Comparison of ENCODE assay signal across 29 cellular contexts in genomic region chr16:86844691-86845090, GRCh38.
"Had no signal": no experiment of that assay in that cellular context is flagged by ENCODE, and none has a peak within 500 bp of the region (broad histone marks: within the 10 kb centered on the region; RNA-seq: fewer than 3 reads in every experiment).

No MANE protein-coding gene starts in this region.

- H3K36me3 Mint-ChIP-seq: activated naive CD8-positive, alpha-beta T cell; T-cell; WTC11 had no signal

- H3K4me3 Mint-ChIP-seq: activated CD4-positive, alpha-beta T cell treated with anti-CD3 and anti-CD28 coated beads for 36 hours; activated naive CD8-positive, alpha-beta T cell; activated T-cell treated with anti-CD3 and anti-CD28 coated beads, Interleukin-2, amount 50 U/mL, for 4 hours; effector memory CD8-positive, alpha-beta T cell; stimulated activated naive CD8-positive, alpha-beta T cell treated with anti-CD3 and anti-CD28 coated beads, Interleukin-15, Interleukin-2, amounts not matched to agents 100 ng/mL and 50 ng/mL, for 24 hours; T-cell; T-helper 2 cell treated with Interferon-gamma antibody and Interleukin-4, amounts not matched to agents 5 μg/mL and 100 μg/mL, for 36 hours; WTC11 had no signal

- H3K27me3 ChIP-seq: adrenal gland, ascending aorta, brain microvascular endothelial cell, right atrium auricular region, tibial artery had no signal

- H3K36me3 ChIP-seq: adrenal gland, ascending aorta, brain microvascular endothelial cell, esophagus squamous epithelium, gastroesophageal sphincter, lower lobe of right lung, right atrium auricular region, tibial artery had no signal

- H3K4me1 Mint-ChIP-seq: activated CD4-positive, alpha-beta T cell treated with anti-CD3 and anti-CD28 coated beads for 36 hours; T-cell; WTC11 had no signal

- H3K9me3 ChIP-seq: adrenal gland, ascending aorta, esophagus squamous epithelium, gastroesophageal sphincter, lower lobe of right lung, mucosa of descending colon, right atrium auricular region, tibial artery had no signal

- H3K4me1 ChIP-seq: adrenal gland, ascending aorta, gastroesophageal sphincter, lower lobe of right lung, tibial artery had no signal

- H3K9me3 Mint-ChIP-seq: activated T-cell treated with anti-CD3 and anti-CD28 coated beads, Interleukin-2, amount 50 U/mL, for 4 hours; activated T-helper 2 cell treated with anti-CD3 and anti-CD28 coated beads, Interferon-gamma antibody, Interleukin-2, Interleukin-4, amounts not matched to agents 10 μg/mL and 5 μg/mL and 100 μg/mL, durations not matched to agents 14 hours and 24 hours and 36 hours; T-helper 2 cell treated with Interferon-gamma antibody and Interleukin-4, amounts not matched to agents 5 μg/mL and 100 μg/mL, for 36 hours; WTC11 had no signal

- H3K27ac Mint-ChIP-seq: activated CD4-positive, alpha-beta T cell treated with anti-CD3 and anti-CD28 coated beads for 36 hours; activated naive CD8-positive, alpha-beta T cell; activated T-helper 2 cell treated with anti-CD3 and anti-CD28 coated beads, Interferon-gamma antibody, Interleukin-2, Interleukin-4, amounts not matched to agents 10 μg/mL and 5 μg/mL and 100 μg/mL, durations not matched to agents 14 hours and 24 hours and 36 hours; effector memory CD8-positive, alpha-beta T cell; stimulated activated naive CD8-positive, alpha-beta T cell treated with anti-CD3 and anti-CD28 coated beads, Interleukin-15, Interleukin-2, amounts not matched to agents 100 ng/mL and 50 ng/mL, for 24 hours; T-cell; T-helper 2 cell treated with Interferon-gamma antibody and Interleukin-4, amounts not matched to agents 5 μg/mL and 100 μg/mL, for 36 hours; WTC11 had no signal

- DNase-seq: activated CD4-positive, alpha-beta T cell treated with anti-CD3 and anti-CD28 coated beads for 36 hours; activated CD4-positive, alpha-beta T cell treated with anti-CD3 and anti-CD28 coated beads, Interleukin-2, amount 50 U/mL, for 48 hours; activated CD8-positive, alpha-beta memory T cell treated with anti-CD3 and anti-CD28 coated beads, Interleukin-2, amount 50 U/mL, for 48 hours; activated naive CD4-positive, alpha-beta T cell; activated T-cell treated with anti-CD3 and anti-CD28 coated beads, Interleukin-2, amount 50 U/mL, for 4 hours; adrenal gland; brain microvascular endothelial cell; central memory CD4-positive, alpha-beta T cell; effector memory CD8-positive, alpha-beta T cell; esophagus squamous epithelium; head of caudate nucleus; islet precursor cell; lower lobe of right lung; mesendoderm; mucosa of descending colon; stimulated activated CD4-positive, alpha-beta T cell treated with anti-CD3 and anti-CD28 coated beads, Interleukin-12 subunit alpha, Interleukin-12 subunit beta, amount 100 ng/mL, for 4 hours; T-cell; tibial artery had no signal

- FAIRE-seq: endothelial cell of umbilical vein, TTC549 had no signal

- H3K4me3 ChIP-seq: adrenal gland, ascending aorta, esophagus squamous epithelium, gastroesophageal sphincter, lower lobe of right lung, mucosa of descending colon, right atrium auricular region, tibial artery had no signal

- H3K27ac ChIP-seq: adrenal gland, ascending aorta, brain microvascular endothelial cell, esophagus squamous epithelium, gastroesophageal sphincter, lower lobe of right lung, right atrium auricular region, tibial artery had no signal

- ATAC-seq: activated CD4-positive, alpha-beta T cell treated with anti-CD3 and anti-CD28 coated beads for 36 hours; activated T-cell treated with anti-CD3 and anti-CD28 coated beads, Interleukin-2, amount 50 U/mL, for 4 hours; effector memory CD8-positive, alpha-beta T cell; gastroesophageal sphincter; left lobe of liver; lower lobe of right lung; mucosa of descending colon; T-cell; WTC11 had no signal
